19 cellular contexts compared by ENCODE assay signal in genomic region chr3:120481056-120481455, GRCh38.
"Had no signal": no experiment of that assay in that cellular context is flagged by ENCODE, and none has a peak within 500 bp of the region (broad histone marks: within the 10 kb centered on the region; RNA-seq: fewer than 3 reads in every experiment).

No MANE protein-coding gene starts in this region.

- H3K27me3 ChIP-seq: esophagus squamous epithelium, gastroesophageal sphincter, neutrophil, right atrium auricular region, sigmoid colon, stomach, transverse colon had no signal

- H3K36me3 ChIP-seq: esophagus squamous epithelium, gastroesophageal sphincter, neutrophil, right atrium auricular region, sigmoid colon, stomach, thoracic aorta, transverse colon had no signal

- H3K4me3 ChIP-seq: esophagus squamous epithelium, gastroesophageal sphincter, right atrium auricular region, sigmoid colon, stomach, thoracic aorta, transverse colon had no signal

- DNase-seq: dermis blood vessel endothelial cell; esophagus squamous epithelium; foreskin fibroblast; glutamatergic neuron; islet precursor cell; mammary epithelial cell; naive thymus-derived CD8-positive, alpha-beta T cell; posterior cingulate gyrus; sigmoid colon; small intestine; stimulated activated CD4-positive, alpha-beta T cell treated with anti-CD3 and anti-CD28 coated beads, Interleukin-12 subunit alpha, Interleukin-12 subunit beta, amount 100 ng/mL, for 4 hours; stimulated activated naive CD4-positive, alpha-beta T cell; stomach; substantia nigra; transverse colon had no signal

- FAIRE-seq: small intestine had no signal
